ENCODE assay signal across 13 cellular contexts in the genomic region with DNA sequence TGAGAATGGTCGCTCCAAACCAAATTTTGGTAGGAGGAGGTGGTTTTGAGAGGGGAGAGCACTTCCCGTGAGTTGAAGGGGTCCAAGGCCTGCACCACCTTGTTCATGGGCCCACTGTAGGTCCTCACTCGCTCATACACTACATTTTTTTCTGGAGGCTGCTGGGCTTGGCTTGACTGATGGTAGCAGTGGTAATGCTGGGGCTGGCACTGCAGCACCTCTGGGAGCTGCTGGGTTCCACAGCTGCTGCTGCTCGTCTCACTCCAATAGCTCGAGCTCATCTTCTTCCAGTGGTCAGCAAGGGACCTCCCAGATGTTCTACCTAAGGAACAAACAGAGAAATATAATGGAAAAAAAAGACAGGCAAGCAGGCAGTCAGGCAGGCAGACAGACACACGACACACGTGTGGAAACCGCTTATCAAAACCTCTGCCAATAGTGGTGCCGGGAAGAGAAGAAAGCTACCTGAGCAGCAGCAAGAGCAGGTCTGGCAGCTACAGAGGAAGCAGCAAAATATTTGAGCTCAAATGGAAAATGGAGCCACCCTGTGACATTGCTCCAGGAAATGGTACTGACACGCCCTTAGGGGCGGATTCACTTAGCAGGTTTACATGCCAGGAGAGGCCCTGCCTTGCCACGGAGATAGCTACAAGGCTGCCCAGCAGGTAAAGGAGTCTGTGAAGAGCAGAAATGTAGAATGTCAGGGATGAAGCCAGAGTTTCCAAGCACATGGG. TPM values are rescaled to one million over a fixed set of nuclear protein-coding genes. Genes with fewer than 3 reads are reported as not detected.
DNase-seq lines count a peak whose midpoint lies in the region; ATAC-seq and TF ChIP-seq lines count a peak whose summit lies in the region.
"Had no signal": no experiment of that assay in that cellular context is flagged by ENCODE, and none has a peak within 500 bp of the region (broad histone marks: within the 10 kb centered on the region; RNA-seq: fewer than 3 reads in every experiment).

A gene with protein sequence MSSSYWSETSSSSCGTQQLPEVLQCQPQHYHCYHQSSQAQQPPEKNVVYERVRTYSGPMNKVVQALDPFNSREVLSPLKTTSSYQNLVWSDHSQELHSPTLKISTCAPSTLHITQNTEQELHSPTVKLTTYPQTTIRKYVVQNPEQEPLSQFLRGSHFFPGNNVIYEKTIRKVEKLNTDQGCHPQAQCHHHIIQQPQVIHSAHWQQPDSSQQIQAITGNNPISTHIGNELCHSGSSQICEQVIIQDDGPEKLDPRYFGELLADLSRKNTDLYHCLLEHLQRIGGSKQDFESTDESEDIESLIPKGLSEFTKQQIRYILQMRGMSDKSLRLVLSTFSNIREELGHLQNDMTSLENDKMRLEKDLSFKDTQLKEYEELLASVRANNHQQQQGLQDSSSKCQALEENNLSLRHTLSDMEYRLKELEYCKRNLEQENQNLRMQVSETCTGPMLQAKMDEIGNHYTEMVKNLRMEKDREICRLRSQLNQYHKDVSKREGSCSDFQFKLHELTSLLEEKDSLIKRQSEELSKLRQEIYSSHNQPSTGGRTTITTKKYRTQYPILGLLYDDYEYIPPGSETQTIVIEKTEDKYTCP (minus strand): TSS at position 492 of the 734 bp plus-strand sequence. CDS start 211 bp downstream, at position 281.

- no peak for TF ChIP-seq CTCF in GM06990 (IDR thresholded peaks at IDR 0.05; ENCODE audit: insufficient read depth, low read length, poor library complexity, severe bottlenecking)

- DNase-seq in GM06990 (ENCODE audit: extremely low read depth, insufficient read length) (no peak), HPDE6-E6E7 (ENCODE audit: extremely low spot score) (peak; percentile 4), T-helper 17 cell (no peak), memory B cell (ENCODE audit: low spot score in 2 of 2) (no peak), GF-D8 (lab: John Stamatoyannopoulos, UW) (no peak), NCI-H226 (no peak), cortex of kidney (lab: John Stamatoyannopoulos, UW) (no peak)
- DNase-seq: activated CD4-positive, alpha-beta T cell treated with anti-CD3 and anti-CD28 coated beads, Interleukin-2, amount 10 ng/mL, durations not matched to agents 7 days and 5 days; aorta; naive B cell; NCI-H524 treated with DMSO at 0.1 percent for 48 hours had no signal

- no peaks in the 10 kb centered on the region for H3K9me3 ChIP-seq in T-helper 17 cell (ENCODE audit: control insufficient read depth, low read length, poor library complexity, severe bottlenecking)

- H3K27me3 Mint-ChIP-seq in T-helper 17 cell (no peaks in the 10 kb centered on the region), memory B cell (no peaks in the 10 kb centered on the region)
- H3K27me3 Mint-ChIP-seq: activated CD4-positive, alpha-beta T cell treated with anti-CD3 and anti-CD28 coated beads, Interleukin-2, amount 10 ng/mL, durations not matched to agents 7 days and 5 days; naive B cell had no signal

- H3K36me3 ChIP-seq in GM06990 (ENCODE audit: control insufficient read depth, insufficient read depth, low read length) = no peaks in the 10 kb centered on the region

- H3K27ac Mint-ChIP-seq in T-helper 17 cell (no peak within 1 kb of the TSS), memory B cell (peak within 1 kb of the TSS; percentile 73)
- H3K27ac Mint-ChIP-seq: activated CD4-positive, alpha-beta T cell treated with anti-CD3 and anti-CD28 coated beads, Interleukin-2, amount 10 ng/mL, durations not matched to agents 7 days and 5 days had no signal

- H3K36me3 Mint-ChIP-seq in T-helper 17 cell (ENCODE audit: low read depth) (no peaks in the 10 kb centered on the region), memory B cell (no peaks in the 10 kb centered on the region)
- H3K36me3 Mint-ChIP-seq: naive B cell had no signal

- no peaks in the 10 kb centered on the region for H3K9me3 Mint-ChIP-seq in memory B cell
- H3K9me3 Mint-ChIP-seq: activated CD4-positive, alpha-beta T cell treated with anti-CD3 and anti-CD28 coated beads, Interleukin-2, amount 10 ng/mL, durations not matched to agents 7 days and 5 days had no signal

- H3K4me3 ChIP-seq in GM06990 (replicated peaks; ENCODE audit: low read depth, low read length) = peak within 1 kb of the TSS; percentile 60

- no peaks in the 10 kb centered on the region for H3K27me3 ChIP-seq in GM06990 (replicated peaks; ENCODE audit: control insufficient read depth, insufficient read depth, low read length)

- H3K4me1 Mint-ChIP-seq in T-helper 17 cell (no peaks in the 10 kb centered on the region), memory B cell (peaks cover 7% of the 10 kb centered on the region)
- H3K4me1 Mint-ChIP-seq: activated CD4-positive, alpha-beta T cell treated with anti-CD3 and anti-CD28 coated beads, Interleukin-2, amount 10 ng/mL, durations not matched to agents 7 days and 5 days; naive B cell had no signal

- H3K4me3 Mint-ChIP-seq in T-helper 17 cell (peak within 1 kb of the TSS; percentile 28), memory B cell (peak within 1 kb of the TSS; percentile 82)
- H3K4me3 Mint-ChIP-seq: activated CD4-positive, alpha-beta T cell treated with anti-CD3 and anti-CD28 coated beads, Interleukin-2, amount 10 ng/mL, durations not matched to agents 7 days and 5 days had no signal

- ATAC-seq in T-helper 17 cell (peak; percentile 37), memory B cell (ENCODE audit: low read depth) (peak; percentile 74), GM19467 (IDR thresholded peaks at IDR 0.05; ENCODE audit: unreplicated experiment) (no peak)

RNA-seq across cellular contexts. Expression of the gene that starts here (rescaled TPM):
- under 1 TPM; 0.29 to 0.85 TPM for total RNA-seq in T-helper 17 cell
- total RNA-seq: Daoy had no signal

Comparison
In these comparisons a context has a peak if more than half of its experiments do, and no peak if none do; other contexts are left out.
1. Peak in ATAC-seq in T-helper 17 cell; RNA of the gene not detected or under 1 TPM.